Comparison of ENCODE assay signal across 8 cellular contexts in the genomic region with DNA sequence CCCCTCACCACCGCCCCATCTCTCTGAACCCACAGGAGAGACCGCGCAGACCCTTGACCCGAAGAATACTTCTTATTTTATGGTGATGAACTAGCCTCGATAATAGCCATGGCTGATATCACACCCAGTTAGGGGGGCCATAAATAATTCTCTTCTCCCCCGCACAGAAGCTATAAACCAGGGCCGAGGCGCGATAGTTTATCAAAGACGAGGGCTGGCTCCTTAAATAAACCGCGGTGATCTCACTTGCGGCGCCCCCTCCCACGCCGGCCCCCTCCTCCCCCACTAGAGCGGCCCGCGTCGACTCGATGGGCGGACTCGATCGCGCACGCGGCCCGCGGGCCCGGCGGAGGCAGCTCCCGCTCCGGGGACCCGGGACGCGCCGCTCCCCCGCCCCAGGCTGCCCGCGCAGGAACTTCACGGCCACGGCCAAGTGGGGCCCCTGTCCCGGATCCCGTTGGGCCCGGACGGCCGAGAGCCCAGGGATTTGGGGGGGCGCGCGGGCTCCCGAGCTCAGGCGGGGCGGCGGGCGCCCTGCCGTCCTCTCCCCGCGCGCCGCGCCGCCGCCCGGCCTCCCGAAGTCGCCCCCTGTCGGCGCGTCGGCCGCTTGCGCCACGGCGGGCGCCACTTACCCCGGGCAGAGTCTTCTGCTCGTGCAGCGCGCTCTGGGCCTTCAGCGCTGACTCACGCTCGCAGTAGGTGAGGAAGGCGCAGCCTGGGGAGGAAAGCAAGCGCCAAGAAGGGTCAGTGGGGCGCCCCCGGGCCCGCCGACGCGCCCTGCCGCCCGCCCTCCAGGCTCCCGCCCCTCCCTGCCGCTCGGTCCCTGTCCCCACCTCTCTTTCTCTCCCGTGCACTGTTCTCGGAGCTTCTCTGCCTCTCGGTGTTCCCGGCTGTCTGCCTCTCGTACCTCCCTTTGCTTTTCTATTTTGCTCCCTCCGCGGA.
DNase-seq lines count a peak whose midpoint lies in the region; ATAC-seq and TF ChIP-seq lines count a peak whose summit lies in the region.

No MANE protein-coding gene starts in this region.

- POLR2A ChIA-PET in CD4-positive, alpha-beta T cell (lab: Charles Lee): no interaction called here

- H3K9me3 ChIP-seq in mesodermal cell (ENCODE audit: control insufficient read depth, low read length): no peaks in the 10 kb centered on the region
- H3K9me3 ChIP-seq in CD4-positive, alpha-beta T cell (ENCODE audit: control insufficient read depth, low read length): no peaks in the 10 kb centered on the region

- TF ChIP-seq CTCF in choroid plexus epithelial cell (conservative IDR thresholded peaks at IDR 0.05; ENCODE audit: low read depth, low read length): no peak
- TF ChIP-seq CTCF in CD4-positive, alpha-beta T cell (IDR thresholded peaks at IDR 0.05): no peak

- DNase-seq in DMS79 (lab: John Stamatoyannopoulos, UW) (peak; percentile 10), KBM-7 (peak; percentile 20), choroid plexus epithelial cell (ENCODE audit: low read depth) (peak; percentile 8), NCI-H2171 treated with DMSO at 0.1 percent for 48 hours (lab: John Stamatoyannopoulos, UW) (no peak), hepatic stellate cell (ENCODE audit: low spot score) (no peak)
- no peak for DNase-seq in CD4-positive, alpha-beta T cell

- H3K36me3 ChIP-seq in mesodermal cell (ENCODE audit: control insufficient read depth, insufficient read depth, low read length): no peaks in the 10 kb centered on the region

- no peak overlapping the region for H3K27ac Mint-ChIP-seq in CD4-positive, alpha-beta T cell

- H3K4me1 Mint-ChIP-seq in CD4-positive, alpha-beta T cell (ENCODE audit: low read depth): peaks cover 3% of the 10 kb centered on the region

- intact Hi-C loops in CD4-positive, alpha-beta T cell (cut with DNase I, micrococcal nuclease): no loop called here

- in situ Hi-C loops in KBM-7 (cut with MboI; ENCODE audit: low pct_unique_long_range_greater_than_20kb, low sequenced_read_pairs): no loop called here

- ATAC-seq in GM19467 (IDR thresholded peaks at IDR 0.05; ENCODE audit: unreplicated experiment): no peak
- no peak for ATAC-seq in CD4-positive, alpha-beta T cell (ENCODE audit: poor library complexity)

- 1 to 2% methylated on average over 69 to 73 of the region's 102 CpGs for WGBS in mesodermal cell (ENCODE audit: insufficient coverage in 2 of 2), 2 experiments

- no peak overlapping the region for H3K4me3 Mint-ChIP-seq in CD4-positive, alpha-beta T cell

- H3K27me3 Mint-ChIP-seq in CD4-positive, alpha-beta T cell: peaks cover 71% of the 10 kb centered on the region

- peaks cover 6% of the 10 kb centered on the region for H3K4me1 ChIP-seq in mesodermal cell (ENCODE audit: control insufficient read depth, insufficient read depth, low read length, poor library complexity, severe bottlenecking)

- no peaks in the 10 kb centered on the region for H3K9me3 Mint-ChIP-seq in CD4-positive, alpha-beta T cell

- H3K4me3 ChIP-seq in choroid plexus epithelial cell (ENCODE audit: low read depth, low read length) (no peak overlapping the region), mesodermal cell (ENCODE audit: extremely low read depth, insufficient read depth, low read length, poor library complexity, severe bottlenecking) (peak overlapping the region; percentile 16)

- H3K36me3 Mint-ChIP-seq in CD4-positive, alpha-beta T cell (ENCODE audit: low read depth): no peaks in the 10 kb centered on the region

- H3K27me3 ChIP-seq in CD4-positive, alpha-beta T cell (ENCODE audit: control insufficient read depth, insufficient read depth, low read length): peaks cover 45% of the 10 kb centered on the region

- CTCF ChIA-PET in CD4-positive, alpha-beta T cell (lab: Charles Lee): no interaction called here

- no peak overlapping the region for H3K27ac ChIP-seq in mesodermal cell (ENCODE audit: low read depth, low read length, severe bottlenecking)
- H3K27ac ChIP-seq in CD4-positive, alpha-beta T cell (ENCODE audit: low read depth, low read length): no peak overlapping the region

Comparison
In these comparisons a context has a peak if more than half of its experiments do, and no peak if none do; other contexts are left out.
1. DNase-seq: peak in DMS79 (single experiment), KBM-7 (single experiment) and choroid plexus epithelial cell (single experiment); none in NCI-H2171 treated with DMSO at 0.1 percent for 48 hours (single experiment), CD4-positive, alpha-beta T cell (0 of 10) and hepatic stellate cell (single experiment).